In the genomic region with DNA sequence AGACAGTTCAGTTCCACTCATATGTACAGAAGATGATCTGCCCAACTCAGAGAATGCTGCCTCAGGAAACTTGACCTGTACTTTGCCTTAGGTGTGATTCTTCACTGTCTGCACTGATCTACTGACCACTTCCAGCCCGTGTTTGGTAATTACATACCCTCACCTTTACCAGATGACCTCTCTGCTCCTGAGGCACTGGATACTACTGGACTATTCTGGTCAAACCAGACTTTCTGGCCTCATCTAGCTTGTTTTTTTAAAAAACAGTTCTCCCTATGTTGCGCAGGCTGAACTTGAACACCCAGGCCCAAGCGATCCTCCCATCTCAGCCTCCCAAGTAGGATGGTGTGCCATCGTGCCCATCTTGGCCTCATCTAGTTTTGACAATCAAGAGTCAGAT, we compare ENCODE assay signal across 29 cellular contexts. TPM values are rescaled to one million over a fixed set of nuclear protein-coding genes. Genes with fewer than 3 reads are reported as not detected.
DNase-seq lines count a peak whose midpoint lies in the region; ATAC-seq, FAIRE-seq and TF ChIP-seq lines count a peak whose summit lies in the region.
"Had no signal": no experiment of that assay in that cellular context is flagged by ENCODE, and none has a peak within 500 bp of the region (broad histone marks: within the 10 kb centered on the region; RNA-seq: fewer than 3 reads in every experiment).

No MANE protein-coding gene starts in this region.

- FAIRE-seq in GM12891 (lab: Jason Lieb, UNC), result peak; percentile 16
- FAIRE-seq: A204.1, G401.6, GM12892, GM18507 had no signal

- H3K9ac ChIP-seq in trophoblast cell (ENCODE audit: low read length), result no peak overlapping the region
- H3K9ac ChIP-seq: BLaER1 had no signal

- no peak overlapping the region for H2BK5ac ChIP-seq in trophoblast cell (ENCODE audit: low read depth, low read length, poor library complexity)

- H3K23ac ChIP-seq in trophoblast cell (ENCODE audit: low read length), result no peak overlapping the region

- no peaks in the 10 kb centered on the region for H3K27me3 Mint-ChIP-seq in stimulated activated memory B cell treated with anti-CD40 and anti-IgM and Interleukin-4, amounts not matched to agents 10 μg/mL and 1 μg/mL and 100 μg/mL, for 72 hours
- H3K27me3 Mint-ChIP-seq: CD4-positive, alpha-beta memory T cell; CD4-positive, CD25-positive, alpha-beta regulatory T cell; CD8-positive, alpha-beta memory T cell had no signal

- H3K14ac ChIP-seq in trophoblast cell (ENCODE audit: low read length), result no peak overlapping the region

- no peak overlapping the region for H3K4me2 ChIP-seq in trophoblast cell (ENCODE audit: low read length)
- H3K4me2 ChIP-seq: BLaER1 had no signal

- no peaks in the 10 kb centered on the region for H3K9me3 Mint-ChIP-seq in stimulated activated memory B cell treated with anti-CD40 and anti-IgM and Interleukin-4, amounts not matched to agents 10 μg/mL and 1 μg/mL and 100 μg/mL, for 72 hours
- H3K9me3 Mint-ChIP-seq: CD14-positive monocyte; CD4-positive, CD25-positive, alpha-beta regulatory T cell; CD8-positive, alpha-beta memory T cell had no signal

- no peaks in the 10 kb centered on the region for H3K79me2 ChIP-seq in trophoblast cell (ENCODE audit: control insufficient read depth, insufficient read depth, low read length, poor library complexity)

- H3K4ac ChIP-seq in trophoblast cell (ENCODE audit: low read depth, low read length), result no peak overlapping the region

- no peak overlapping the region for H3K4me3 ChIP-seq in trophoblast cell (ENCODE audit: low read depth, low read length)
- no peak overlapping the region for H3K4me3 ChIP-seq in right cardiac atrium (ENCODE audit: low read length)
- H3K4me3 ChIP-seq: BLaER1 had no signal

- H3K36me3 ChIP-seq in trophoblast cell (ENCODE audit: control insufficient read depth in 1 of 2, insufficient read depth in 2 of 2, low read length in 2 of 2), result peaks cover 1 to 3% of the 10 kb centered on the region in 2 experiments

- no peak for ATAC-seq in GM19463 (IDR thresholded peaks at IDR 0.05; ENCODE audit: unreplicated experiment)
- ATAC-seq in right cardiac atrium, result no peak
- no peak for ATAC-seq in stimulated activated memory B cell treated with anti-CD40 and anti-IgM and Interleukin-4, amounts not matched to agents 10 μg/mL and 1 μg/mL and 100 μg/mL, for 72 hours

- H2AFZ ChIP-seq in trophoblast cell (ENCODE audit: insufficient read depth, low read length, poor library complexity), result no peak overlapping the region

- DNase-seq in ELF-1 (ENCODE audit: low read depth, low spot score) (peak; percentile 57), GM12891 (ENCODE audit: insufficient read length, low spot score) (no peak), islet precursor cell (peak; percentile 55), trophoblast cell (peak; percentile 91 to 97), right cardiac atrium (no peak)
- no peak for DNase-seq in activated CD4-positive, CD25-positive, alpha-beta regulatory T cell (lab: John Stamatoyannopoulos, UW)
- DNase-seq: 8988T; ACHN; BE2C; C1 segment of cervical spinal cord; CD4-positive, alpha-beta memory T cell; CD4-positive, CD25-positive, alpha-beta regulatory T cell; CD8-positive, alpha-beta memory T cell; COR-L47; DMS 273 treated with DMSO at 0.1 percent for 48 hours; DMS153; DMS53; DMS79; DND-41; EL; GF-D8 had no signal

- H2BK120ac ChIP-seq in trophoblast cell (ENCODE audit: insufficient read depth, low read length, poor library complexity), result no peak overlapping the region

- H3K27ac ChIP-seq in trophoblast cell (ENCODE audit: low read depth, low read length) (no peak overlapping the region), right cardiac atrium (ENCODE audit: low read length) (no peak overlapping the region)
- H3K27ac ChIP-seq: BLaER1 had no signal

- peaks cover 40% of the 10 kb centered on the region for H3K4me1 Mint-ChIP-seq in stimulated activated memory B cell treated with anti-CD40 and anti-IgM and Interleukin-4, amounts not matched to agents 10 μg/mL and 1 μg/mL and 100 μg/mL, for 72 hours

- no peak overlapping the region for H4K8ac ChIP-seq in trophoblast cell (ENCODE audit: low read depth, low read length)

- H2AK5ac ChIP-seq in trophoblast cell (ENCODE audit: low read length), result no peak overlapping the region

- no peak overlapping the region for H2BK12ac ChIP-seq in trophoblast cell (ENCODE audit: low read length)

- H3K4me1 ChIP-seq in trophoblast cell (ENCODE audit: control insufficient read depth in 1 of 2, insufficient read depth in 2 of 2, low read length in 2 of 2) (peaks cover 0 to 9% of the 10 kb centered on the region in 2 experiments), right cardiac atrium (ENCODE audit: control insufficient read depth, insufficient read depth, low read length) (no peaks in the 10 kb centered on the region)
- H3K4me1 ChIP-seq: BE2C had no signal

- H4K12ac ChIP-seq in trophoblast cell (ENCODE audit: low read depth, low read length), result no peak overlapping the region

- H3K9me3 ChIP-seq in trophoblast cell (ENCODE audit: insufficient read depth, low read depth, low read length), result no peaks in the 10 kb centered on the region
- H3K9me3 ChIP-seq in right cardiac atrium (ENCODE audit: control insufficient read depth, low read length), result no peaks in the 10 kb centered on the region
- H3K9me3 ChIP-seq: BE2C, BLaER1 had no signal

- H3K36me3 Mint-ChIP-seq in stimulated activated memory B cell treated with anti-CD40 and anti-IgM and Interleukin-4, amounts not matched to agents 10 μg/mL and 1 μg/mL and 100 μg/mL, for 72 hours, result peaks cover 23% of the 10 kb centered on the region

- H4K91ac ChIP-seq in trophoblast cell (ENCODE audit: low read depth, low read length), result no peak overlapping the region

- no peak overlapping the region for H3K27ac Mint-ChIP-seq in stimulated activated memory B cell treated with anti-CD40 and anti-IgM and Interleukin-4, amounts not matched to agents 10 μg/mL and 1 μg/mL and 100 μg/mL, for 72 hours
- H3K27ac Mint-ChIP-seq: CD14-positive monocyte; CD4-positive, alpha-beta memory T cell; CD4-positive, CD25-positive, alpha-beta regulatory T cell; CD8-positive, alpha-beta memory T cell had no signal

- H3K79me1 ChIP-seq in trophoblast cell (ENCODE audit: low read length), result no peaks in the 10 kb centered on the region

- WGBS in trophoblast cell (ENCODE audit: extremely low coverage, insufficient coverage, insufficient read length), result no CpG with 5 or more reads among the region's 4 CpGs
- WGBS in right cardiac atrium, result 89% methylated on average over 4 of the region's 4 CpGs

- H3K27me3 ChIP-seq in trophoblast cell (ENCODE audit: insufficient read depth, low read length) (no peaks in the 10 kb centered on the region), right cardiac atrium (ENCODE audit: control insufficient read depth, insufficient read depth) (no peaks in the 10 kb centered on the region)
- H3K27me3 ChIP-seq: BE2C, BLaER1 had no signal

- TF ChIP-seq POLR2A in GM12891 (IDR thresholded peaks at IDR 0.05; ENCODE audit: low read depth, low read length), result no peak

- intact Hi-C loops in right cardiac atrium (cut with DNase I), result no loop called here

- H3K18ac ChIP-seq in trophoblast cell (ENCODE audit: low read length), result no peak overlapping the region

- H3K4me3 Mint-ChIP-seq in stimulated activated memory B cell treated with anti-CD40 and anti-IgM and Interleukin-4, amounts not matched to agents 10 μg/mL and 1 μg/mL and 100 μg/mL, for 72 hours, result no peak overlapping the region
- H3K4me3 Mint-ChIP-seq: CD14-positive monocyte; CD4-positive, alpha-beta memory T cell; CD4-positive, CD25-positive, alpha-beta regulatory T cell; CD8-positive, alpha-beta memory T cell had no signal

TF ChIP-seq in GM12891, 5 proteins besides CTCF, POLR2A, EP300 and RAD21:
- TF ChIP-seq PAX5 (IDR thresholded peaks at IDR 0.05; ENCODE audit: insufficient read depth, low read length, severe bottlenecking), result no peak
- TF ChIP-seq TAF1 (IDR thresholded peaks at IDR 0.05; ENCODE audit: low read depth, low read length), result no peak
- no peak for TF ChIP-seq POU2F2 (IDR thresholded peaks at IDR 0.05; ENCODE audit: low read depth, low read length)
- no peak for TF ChIP-seq SPI1 (IDR thresholded peaks at IDR 0.05; ENCODE audit: low read depth, low read length)
- TF ChIP-seq POLR2AphosphoS5 (IDR thresholded peaks at IDR 0.05; ENCODE audit: low read depth, low read length), result no peak
TF ChIP-seq in GM12891: peak in this region for 0.

RNA-seq across cellular contexts. Expression of a gene that starts 26.2 kb away (rescaled TPM):
- polyA plus RNA-seq in GM12891 (2012; ENCODE audit: low read depth, missing spikeins), result 9.1 TPM
- 13.3 and 13.9 TPM in 2 replicates for polyA plus RNA-seq in trophoblast cell (2013)
- total RNA-seq in right cardiac atrium, result 10 to 100 TPM; 39.7 to 54.1 (median 49.7) TPM
- polyA plus RNA-seq in right cardiac atrium, result 13.4 TPM

RNA-seq across cellular contexts. Expression of a gene that starts 45.3 kb away (rescaled TPM):
- 17.3 TPM for polyA plus RNA-seq in GM12891 (2012; ENCODE audit: low read depth, missing spikeins)
- 16.6 and 18.0 TPM in 2 replicates for polyA plus RNA-seq in trophoblast cell (2013)
- total RNA-seq in right cardiac atrium, result 1 to 10 TPM in 2 of 4 donors, under 1 TPM in 2; 0.31 to 1.7 (median 1.00) TPM
- polyA plus RNA-seq in right cardiac atrium, result 0.38 TPM

Comparison
In these comparisons a context has a peak if more than half of its experiments do, and no peak if none do; other contexts are left out.
1. DNase-seq: peak in ELF-1 (single experiment), islet precursor cell (single experiment) and trophoblast cell (2 of 2); none in GM12891 (single experiment), activated CD4-positive, CD25-positive, alpha-beta regulatory T cell (0 of 4) and right cardiac atrium (0 of 3).